Comparison of ENCODE assay signal across 6 cellular contexts in genomic region chr2:131722256-131722655, GRCh38.
DNase-seq lines count a peak whose midpoint lies in the region; FAIRE-seq and TF ChIP-seq lines count a peak whose summit lies in the region.
"Not testable (repeated sequence)": the region's sequence is repeated elsewhere in the genome, so short reads cannot be mapped to it uniquely, and the experiment has no call there.

No MANE protein-coding gene starts in this region.

- H3K4me3 ChIP-seq in hepatocyte; small intestine (ENCODE audit: low read depth in 1 of 2, low read length in 2 of 2): not testable (repeated sequence)

- BruUV-seq in Calu3 (replicated peaks; lab: Mats Ljungman, UMichigan) = not testable (repeated sequence)

- CTCF ChIA-PET in Calu3 (lab: Charles Lee) = not testable (repeated sequence)

- H3K36me3 ChIP-seq in hepatocyte (replicated peaks; ENCODE audit: insufficient read depth, low read depth); small intestine (ENCODE audit: control insufficient read depth in 2 of 2, insufficient read depth in 2 of 2, low read length in 2 of 2): not testable (repeated sequence)

- not testable (repeated sequence) for H3K4me2 ChIP-seq in hepatocyte

- not testable (repeated sequence) for H3K79me2 ChIP-seq in hepatocyte

- peaks cover 23% of the 10 kb centered on the region for H3K4me1 Mint-ChIP-seq in Calu3 (ENCODE audit: low read depth, unreplicated experiment)

- not testable (repeated sequence) for DNase-seq in Calu3; hepatocyte (ENCODE audit: low spot score)
- DNase-seq in dermis microvascular lymphatic vessel endothelial cell (ENCODE audit: low read depth in 2 of 2) (peak; percentile 47 to 68), lung microvascular endothelial cell (ENCODE audit: low read depth in 2 of 2) (peak; percentile 23 to 83), renal cortical epithelial cell (ENCODE audit: low read depth) (peak; percentile 33), small intestine (peak; percentile 4)

- not testable (repeated sequence) for FAIRE-seq in small intestine (lab: Jason Lieb, UNC)

- H4K20me1 ChIP-seq in hepatocyte (ENCODE audit: insufficient read depth, poor library complexity, severe bottlenecking) = not testable (repeated sequence)

- H3K9me3 ChIP-seq in hepatocyte (ENCODE audit: low read depth); small intestine (ENCODE audit: control insufficient read depth, low read depth): not testable (repeated sequence)

- H3K36me3 Mint-ChIP-seq in Calu3 (ENCODE audit: insufficient read depth, unreplicated experiment) = not testable (repeated sequence)

- not testable (repeated sequence) for H3K9me3 Mint-ChIP-seq in Calu3 (ENCODE audit: low read depth, unreplicated experiment)

- not testable (repeated sequence) for TF ChIP-seq CTCF in Calu3 (IDR thresholded peaks at IDR 0.05; ENCODE audit: unreplicated experiment); hepatocyte (IDR thresholded peaks at IDR 0.05; ENCODE audit: poor library complexity)

- H3K27ac ChIP-seq in hepatocyte = peak overlapping the region; percentile 20
- not testable (repeated sequence) for H3K27ac ChIP-seq in small intestine (ENCODE audit: low read depth in 1 of 2, low read length in 1 of 2)

- H3K4me1 ChIP-seq in hepatocyte (ENCODE audit: insufficient read depth); small intestine (ENCODE audit: control insufficient read depth in 2 of 2, insufficient read depth in 1 of 2, low read depth in 1 of 2, low read length in 1 of 2): not testable (repeated sequence)

- WGBS in hepatocyte (ENCODE audit: low lambda C conversion rate, missing lambda C conversion rate) = 86% methylated on average over 2 of the region's 2 CpGs
- 76 to 86% (median 80%) methylated on average over 2 of the region's 2 CpGs for WGBS in small intestine, 3 donors

- H3K9me2 ChIP-seq in hepatocyte (replicated peaks; ENCODE audit: insufficient read depth) = not testable (repeated sequence)

- not testable (repeated sequence) for H2AFZ ChIP-seq in hepatocyte

- intact Hi-C loops in Calu3 (cut with micrococcal nuclease; ENCODE audit: unreplicated experiment) = not testable (repeated sequence)

- H3K4me3 Mint-ChIP-seq in Calu3 (ENCODE audit: low read depth, unreplicated experiment) = peak overlapping the region; percentile 33

- not testable (repeated sequence) for H3K27me3 ChIP-seq in hepatocyte; small intestine (ENCODE audit: control insufficient read depth in 2 of 2, insufficient read depth in 2 of 2, low read length in 2 of 2)

- H3K27ac Mint-ChIP-seq in Calu3 (ENCODE audit: unreplicated experiment) = peak overlapping the region; percentile 7

- H3K27me3 Mint-ChIP-seq in Calu3 (ENCODE audit: unreplicated experiment) = not testable (repeated sequence)
